ENCODE assay signal across 8 cellular contexts in genomic region chr10:73076361-73077183, GRCh38. TPM values are rescaled to one million over a fixed set of nuclear protein-coding genes. Genes with fewer than 3 reads are reported as not detected.
DNase-seq lines count a peak whose midpoint lies in the region; ATAC-seq and TF ChIP-seq lines count a peak whose summit lies in the region.

No MANE protein-coding gene starts in this region.

- no peak overlapping the region for H3K23ac ChIP-seq in mesenchymal stem cell (ENCODE audit: low read length in 2 of 2)

- H3K79me1 ChIP-seq in mesenchymal stem cell (replicated peaks; ENCODE audit: low read length, poor library complexity, severe bottlenecking), result peaks cover 11% of the 10 kb centered on the region

- no peak overlapping the region for H2BK12ac ChIP-seq in mesenchymal stem cell (ENCODE audit: low read length in 2 of 2)

- H3K14ac ChIP-seq in mesenchymal stem cell (ENCODE audit: low read length in 2 of 2), result no peak overlapping the region

- ATAC-seq in GM21515 (IDR thresholded peaks at IDR 0.05; ENCODE audit: unreplicated experiment), result no peak

- no peak overlapping the region for H3K18ac ChIP-seq in mesenchymal stem cell (ENCODE audit: low read depth in 1 of 2, low read length in 2 of 2)

- H2BK120ac ChIP-seq in mesenchymal stem cell (ENCODE audit: low read depth, low read length), result no peak overlapping the region

- H3K27ac ChIP-seq in mesenchymal stem cell (ENCODE audit: low read length, poor library complexity, severe bottlenecking) (peak overlapping the region; percentile 6), vagina (peak overlapping the region; percentile 93)

- H3K27me3 ChIP-seq in mesenchymal stem cell (ENCODE audit: control insufficient read depth in 1 of 2, insufficient read depth in 1 of 2, low read length in 2 of 2) (no peaks in the 10 kb centered on the region), vagina (no peaks in the 10 kb centered on the region)

- no peak overlapping the region for H2BK15ac ChIP-seq in mesenchymal stem cell (ENCODE audit: low read depth, poor library complexity, severe bottlenecking)

- intact Hi-C loops in vagina (cut with DNase I), result no loop called here

- TF ChIP-seq CTCF in NB4 (IDR thresholded peaks at IDR 0.05; ENCODE audit: low read depth, low read length) (no peak), vagina (IDR thresholded peaks at IDR 0.05) (no peak)

- TF ChIP-seq POLR2A in NB4 (IDR thresholded peaks at IDR 0.05; ENCODE audit: extremely low read depth, insufficient read length) (no peak), vagina (IDR thresholded peaks at IDR 0.05) (no peak)

- H3K4me2 ChIP-seq in mesenchymal stem cell (ENCODE audit: low read length, poor library complexity, severe bottlenecking), result no peak overlapping the region

- H3K4me1 ChIP-seq in mesenchymal stem cell (ENCODE audit: control insufficient read depth, insufficient read depth, low read depth, low read length) (no peaks in the 10 kb centered on the region), vagina (peaks cover 9% of the 10 kb centered on the region)

- H4K8ac ChIP-seq in mesenchymal stem cell (ENCODE audit: low read length), result no peak overlapping the region

- no peak overlapping the region for H3K4ac ChIP-seq in mesenchymal stem cell (ENCODE audit: low read depth in 1 of 2, low read length in 2 of 2)

- peak; percentile 52 to 53 for DNase-seq in AML-193 (lab: John Stamatoyannopoulos, UW)
- DNase-seq in NB4 (ENCODE audit: low read depth), result peak; percentile 28
- peak; percentile 94 for DNase-seq in cerebellar cortex (ENCODE audit: low spot score)
- DNase-seq in mesenchymal stem cell, result peak; percentile 56
- no peak for DNase-seq in vagina (ENCODE audit: extremely low spot score in 2 of 2)
- no peak for DNase-seq in SW480 (ENCODE audit: low spot score)
- DNase-seq in effector CD8-positive, alpha-beta T cell (lab: John Stamatoyannopoulos, UW), result no peak

- H3K36me3 ChIP-seq in mesenchymal stem cell (ENCODE audit: control insufficient read depth in 1 of 2, insufficient read depth in 2 of 2, low read depth in 1 of 2, low read length in 2 of 2) (peaks cover 9 to 33% of the 10 kb centered on the region in 2 experiments), vagina (peaks cover 0 to 22% of the 10 kb centered on the region in 2 donors)

- H3K9me3 ChIP-seq in mesenchymal stem cell (ENCODE audit: control insufficient read depth, low read length) (no peaks in the 10 kb centered on the region), vagina (no peaks in the 10 kb centered on the region)

- no peak overlapping the region for H2BK5ac ChIP-seq in mesenchymal stem cell (ENCODE audit: low read depth, low read length, poor library complexity, severe bottlenecking)

- no peak overlapping the region for H2AFZ ChIP-seq in mesenchymal stem cell (ENCODE audit: low read depth, low read length)

- 73% methylated on average over 6 of the region's 6 CpGs for WGBS in mesenchymal stem cell

- H4K91ac ChIP-seq in mesenchymal stem cell (ENCODE audit: low read length), result no peak overlapping the region

- peak overlapping the region; percentile 68 for H3K9ac ChIP-seq in mesenchymal stem cell (ENCODE audit: low read length)

- no peak overlapping the region for H2AK5ac ChIP-seq in mesenchymal stem cell (ENCODE audit: low read length, severe bottlenecking)

- no peak overlapping the region for H3K4me3 ChIP-seq in NB4 (ENCODE audit: low read depth, low read length)
- H3K4me3 ChIP-seq in mesenchymal stem cell (ENCODE audit: insufficient read depth in 1 of 2, low read depth in 1 of 2, low read length in 2 of 2), result peak overlapping the region in 1 of 2 experiments; percentile 61
- peak overlapping the region; percentile 1 to 9 for H3K4me3 ChIP-seq in vagina

RNA-seq across cellular contexts. Expression of gene P4HA1, which starts 20.1 kb away (rescaled TPM):
- 162 TPM for polyA plus RNA-seq in mesenchymal stem cell (2013, experiment 1 of 2)
- 170 TPM for polyA plus RNA-seq in mesenchymal stem cell (2013, experiment 2 of 2)
- 12.5 TPM for total RNA-seq in vagina

RNA-seq across cellular contexts. Expression of gene NUDT13, which starts 33.7 kb away (rescaled TPM):
- polyA plus RNA-seq in mesenchymal stem cell (2013, experiment 1 of 2), result 2.0 TPM
- polyA plus RNA-seq in mesenchymal stem cell (2013, experiment 2 of 2), result 2.1 TPM
- 2.9 TPM for total RNA-seq in vagina

Comparison
In these comparisons a context has a peak if more than half of its experiments do, and no peak if none do; other contexts are left out.
1. DNase-seq: peak in AML-193 (2 of 2), NB4 (single experiment), cerebellar cortex (single experiment) and mesenchymal stem cell (single experiment); none in vagina (0 of 2), SW480 (single experiment) and effector CD8-positive, alpha-beta T cell (single experiment).